9 cellular contexts compared by ENCODE assay signal in the genomic region with DNA sequence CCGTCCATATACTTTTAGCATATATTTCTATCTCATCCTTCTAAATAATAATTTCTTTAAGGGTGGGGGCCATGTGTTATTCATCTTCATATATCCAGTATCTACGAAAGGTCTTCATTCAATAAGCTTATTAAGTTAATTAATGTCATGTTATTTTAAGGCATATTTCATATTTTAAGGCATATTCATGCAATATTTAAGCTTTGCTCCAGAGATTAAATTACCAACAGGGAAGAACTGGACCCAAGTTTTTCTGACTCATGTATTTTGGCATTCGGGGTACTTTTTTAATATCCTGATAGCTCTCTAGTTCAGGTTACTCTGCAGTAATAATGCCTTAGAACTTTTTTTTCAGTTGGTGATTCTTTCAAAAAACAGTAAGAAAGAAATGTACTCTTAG. TPM values are rescaled to one million over a fixed set of nuclear protein-coding genes. Genes with fewer than 3 reads are reported as not detected.
DNase-seq lines count a peak whose midpoint lies in the region; ATAC-seq and TF ChIP-seq lines count a peak whose summit lies in the region.
"Had no signal": no experiment of that assay in that cellular context is flagged by ENCODE, and none has a peak within 500 bp of the region (broad histone marks: within the 10 kb centered on the region; RNA-seq: fewer than 3 reads in every experiment).

No MANE protein-coding gene starts in this region.

- H3K79me2 ChIP-seq in OCI-LY7 (ENCODE audit: insufficient read depth, low read depth, low read length): peaks cover 88% of the 10 kb centered on the region

- H2AFZ ChIP-seq in OCI-LY7 (ENCODE audit: low read length): no peak overlapping the region

- H3K4me1 Mint-ChIP-seq in natural killer cell treated with Interleukin-12 subunit alpha and Interleukin-12 subunit beta and Interleukin-15 and Interleukin-18, amount 100 ng/mL, for 72 hours (ENCODE audit: low read depth in 2 of 2): peaks cover 23 to 30% of the 10 kb centered on the region in 2 donors

- no peaks in the 10 kb centered on the region for H3K9me2 ChIP-seq in OCI-LY7 (ENCODE audit: insufficient read depth, low read length)

- POLR2A ChIA-PET in OCI-LY7 (lab: Charles Lee): interaction anchor here (0.6 to 8.6 kb wide), 20 partner anchors 8 to 215 kb away, joined by 3 to 86 read pairs (median 5); partner anchors contain the start of gene PHC3

- H3K27me3 ChIP-seq in H7 (ENCODE audit: control insufficient read depth, insufficient read depth, low read length): no peaks in the 10 kb centered on the region

- peak overlapping the region; percentile 98 for H3K27ac ChIP-seq in OCI-LY7 (ENCODE audit: low read depth, low read length, poor library complexity, severe bottlenecking)

- H3K36me3 Mint-ChIP-seq in natural killer cell treated with Interleukin-12 subunit alpha and Interleukin-12 subunit beta and Interleukin-15 and Interleukin-18, amount 100 ng/mL, for 72 hours: no peaks in the 10 kb centered on the region

- peaks cover 71% of the 10 kb centered on the region for H3K36me3 ChIP-seq in OCI-LY7 (ENCODE audit: insufficient read depth, low read length)
- H3K36me3 ChIP-seq in H7 (replicated peaks; ENCODE audit: control insufficient read depth, insufficient read depth, low read length): no peaks in the 10 kb centered on the region; the same call in 1 of the 2 replicates

- H3K27me3 Mint-ChIP-seq in natural killer cell treated with Interleukin-12 subunit alpha and Interleukin-12 subunit beta and Interleukin-15 and Interleukin-18, amount 100 ng/mL, for 72 hours: no peaks in the 10 kb centered on the region

- no peak overlapping the region for H3K4me3 Mint-ChIP-seq in natural killer cell treated with Interleukin-12 subunit alpha and Interleukin-12 subunit beta and Interleukin-15 and Interleukin-18, amount 100 ng/mL, for 72 hours

- CTCF ChIA-PET in OCI-LY7 (lab: Charles Lee; ENCODE audit: unreplicated experiment): interaction anchor here (1.0 to 1.1 kb wide), 2 partner anchors 18 to 21 kb away, joined by 3 read pairs; no protein-coding TSS in a partner anchor

- TF ChIP-seq CTCF in OCI-LY7 (conservative IDR thresholded peaks at IDR 0.05; ENCODE audit: low read length): no peak

- H3K27ac Mint-ChIP-seq in natural killer cell treated with Interleukin-12 subunit alpha and Interleukin-12 subunit beta and Interleukin-15 and Interleukin-18, amount 100 ng/mL, for 72 hours: peak overlapping the region; percentile 16 to 55

- intact Hi-C loops in OCI-LY7 (cut with micrococcal nuclease; ENCODE audit: unreplicated experiment): loop anchor here (1.0 to 10.0 kb wide), 3 partner anchors 26 to 209 kb away; no protein-coding TSS in a partner anchor

- no TSS peak for BruUV-seq in OCI-LY7 (replicated peaks; lab: Mats Ljungman, UMichigan)

- H3K9me3 Mint-ChIP-seq in natural killer cell treated with Interleukin-12 subunit alpha and Interleukin-12 subunit beta and Interleukin-15 and Interleukin-18, amount 100 ng/mL, for 72 hours: no peaks in the 10 kb centered on the region

- DNase-seq in OCI-LY7 (ENCODE audit: low spot score) (no peak), H7 (no peak), hypothalamus (lab: John Stamatoyannopoulos, UW) (no peak)
- DNase-seq in natural killer cell treated with Interleukin-12 subunit alpha and Interleukin-12 subunit beta and Interleukin-15 and Interleukin-18, amount 100 ng/mL, for 72 hours (ENCODE audit: low spot score): no peak
- no peak for DNase-seq in activated CD4-positive, alpha-beta T cell treated with anti-CD3 and anti-CD28 coated beads, Interleukin-2, amount 50 U/mL, for 1 hour
- DNase-seq: stimulated activated CD4-positive, alpha-beta T cell treated with anti-CD3 and anti-CD28 coated beads, Interleukin-4, amount 100 ng/mL, for 1 hour had no signal

- peaks cover 76% of the 10 kb centered on the region for H3K4me1 ChIP-seq in OCI-LY7 (ENCODE audit: insufficient read depth, low read length, poor library complexity, severe bottlenecking)

- no peaks in the 10 kb centered on the region for H4K20me1 ChIP-seq in OCI-LY7 (ENCODE audit: insufficient read depth, low read length)

- ATAC-seq in GM18870 (IDR thresholded peaks at IDR 0.05; ENCODE audit: unreplicated experiment) (peak; percentile 17), HG02588 (IDR thresholded peaks at IDR 0.05; ENCODE audit: unreplicated experiment) (peak; percentile 8)
- no peak for ATAC-seq in natural killer cell treated with Interleukin-12 subunit alpha and Interleukin-12 subunit beta and Interleukin-15 and Interleukin-18, amount 100 ng/mL, for 72 hours

- H3K4me3 ChIP-seq in OCI-LY7 (ENCODE audit: low read depth, low read length, poor library complexity, severe bottlenecking): peak overlapping the region; percentile 52
- H3K4me3 ChIP-seq in H7 (ENCODE audit: insufficient read depth, low read depth, low read length): no peak overlapping the region
- H3K4me3 ChIP-seq: lung had no signal

- H3K9me3 ChIP-seq in OCI-LY7 (ENCODE audit: low read length): peaks cover 9% of the 10 kb centered on the region; the same call in 1 of the 2 replicates

- peak overlapping the region; percentile 84 for H3K4me2 ChIP-seq in OCI-LY7 (ENCODE audit: low read length)

RNA-seq across cellular contexts. Expression of gene PHC3, which starts 27.4 kb away (rescaled TPM):
- 36.1 and 40.6 TPM in 2 replicates for total RNA-seq in OCI-LY7 (2014; rRNA removed; shearing (Covaris generic))
- 89.7 and 104 TPM in 2 replicates for total RNA-seq in OCI-LY7 (2022)
- 10 to 100 TPM; 53.2 to 77.6 TPM for total RNA-seq in natural killer cell treated with Interleukin-12 subunit alpha and Interleukin-12 subunit beta and Interleukin-15 and Interleukin-18, amount 100 ng/mL, for 72 hours
- 8.2 and 10.2 TPM in 2 replicates for total RNA-seq in H7 (2014; rRNA removed; shearing (Covaris generic))

Comparison
In these comparisons a context has a peak if more than half of its experiments do, and no peak if none do; other contexts are left out.
1. ATAC-seq: peak in GM18870 (single experiment) and HG02588 (single experiment); none in natural killer cell treated with Interleukin-12 subunit alpha and Interleukin-12 subunit beta and Interleukin-15 and Interleukin-18, amount 100 ng/mL, for 72 hours (0 of 2).